In genomic region chr4:170110290-170110672, GRCh38 we compare ENCODE assay signal across 25 cellular contexts. TPM values are rescaled to one million over a fixed set of nuclear protein-coding genes. Genes with fewer than 3 reads are reported as not detected.
DNase-seq lines count a peak whose midpoint lies in the region; ATAC-seq, FAIRE-seq and TF ChIP-seq lines count a peak whose summit lies in the region.
"Had no signal": no experiment of that assay in that cellular context is flagged by ENCODE, and none has a peak within 500 bp of the region (broad histone marks: within the 10 kb centered on the region; RNA-seq: fewer than 3 reads in every experiment).

No MANE protein-coding gene starts in this region.

- H3K9me3 Mint-ChIP-seq in endodermal cell (peaks cover 18% of the 10 kb centered on the region), type B pancreatic cell (no peaks in the 10 kb centered on the region)
- H3K9me3 Mint-ChIP-seq: activated T-cell treated with anti-CD3 and anti-CD28 coated beads, Interleukin-2, amount 50 U/mL, for 72 hours; T-cell had no signal

- H2AK5ac ChIP-seq in mesenchymal stem cell (ENCODE audit: low read length, severe bottlenecking) = no peak overlapping the region

- no peak for FAIRE-seq in frontal cortex (lab: Jason Lieb, UNC)
- FAIRE-seq: GM12892, islet of Langerhans had no signal

- no peak for ATAC-seq in activated CD4-positive, CD25-positive, alpha-beta regulatory T cell treated with anti-CD3 and anti-CD28 coated beads, Interleukin-2, amount 50 U/mL, for 24 hours
- ATAC-seq: activated CD8-positive, alpha-beta memory T cell treated with anti-CD3 and anti-CD28 coated beads, Interleukin-2, amount 10 ng/mL, durations not matched to agents 7 days and 5 days; activated T-cell treated with anti-CD3 and anti-CD28 coated beads, Interleukin-2, amount 50 U/mL, for 72 hours; gastrocnemius medialis; T-cell had no signal

- peaks cover 58% of the 10 kb centered on the region for H3K4me1 ChIP-seq in HUES6 (ENCODE audit: control insufficient read depth, insufficient read depth, low read length)
- peaks cover 12% of the 10 kb centered on the region for H3K4me1 ChIP-seq in endodermal cell (ENCODE audit: control insufficient read depth, insufficient read depth, low read length)
- H3K4me1 ChIP-seq in mesenchymal stem cell (ENCODE audit: control insufficient read depth, insufficient read depth, low read depth, low read length) = no peaks in the 10 kb centered on the region
- H3K4me1 ChIP-seq: gastrocnemius medialis, SJSA1 had no signal

- H2AFZ ChIP-seq in mesenchymal stem cell (ENCODE audit: low read depth, low read length) = no peak overlapping the region

- H3K27me3 ChIP-seq in HUES6 (ENCODE audit: control insufficient read depth, insufficient read depth, low read length) (no peaks in the 10 kb centered on the region), endodermal cell (ENCODE audit: control insufficient read depth, insufficient read depth, low read length, poor library complexity, severe bottlenecking) (no peaks in the 10 kb centered on the region), mesenchymal stem cell (ENCODE audit: control insufficient read depth in 1 of 2, insufficient read depth in 1 of 2, low read length in 2 of 2) (peaks cover 0 to 2% of the 10 kb centered on the region in 2 experiments)
- H3K27me3 ChIP-seq: upper lobe of left lung had no signal

- no peaks in the 10 kb centered on the region for H3K36me3 ChIP-seq in HUES6 (ENCODE audit: control insufficient read depth, insufficient read depth, low read length)
- H3K36me3 ChIP-seq in endodermal cell (ENCODE audit: control insufficient read depth, insufficient read depth, low read length) = no peaks in the 10 kb centered on the region
- no peaks in the 10 kb centered on the region for H3K36me3 ChIP-seq in mesenchymal stem cell (ENCODE audit: control insufficient read depth in 1 of 2, insufficient read depth in 2 of 2, low read depth in 1 of 2, low read length in 2 of 2)
- H3K36me3 ChIP-seq: gastrocnemius medialis, SJSA1, upper lobe of left lung had no signal

- no peak overlapping the region for H3K23ac ChIP-seq in mesenchymal stem cell (ENCODE audit: low read length in 2 of 2)

- no peak overlapping the region for H3K14ac ChIP-seq in mesenchymal stem cell (ENCODE audit: low read length in 2 of 2)

- no peak overlapping the region for H3K4me2 ChIP-seq in mesenchymal stem cell (ENCODE audit: low read length, poor library complexity, severe bottlenecking)

- H3K27ac ChIP-seq in HUES6 (ENCODE audit: low read depth, low read length) (peak overlapping the region; percentile 80; the same call in 1 of the 2 replicates), endodermal cell (ENCODE audit: low read depth, low read length) (no peak overlapping the region), mesenchymal stem cell (ENCODE audit: low read length, poor library complexity, severe bottlenecking) (no peak overlapping the region)
- H3K27ac ChIP-seq: gastrocnemius medialis, RWPE1, SJSA1, upper lobe of left lung had no signal

- H2BK15ac ChIP-seq in mesenchymal stem cell (ENCODE audit: low read depth, poor library complexity, severe bottlenecking) = no peak overlapping the region

- H2BK12ac ChIP-seq in mesenchymal stem cell (ENCODE audit: low read length in 2 of 2) = no peak overlapping the region

- H3K27ac Mint-ChIP-seq in endodermal cell (peak overlapping the region; percentile 92), type B pancreatic cell (no peak overlapping the region)
- H3K27ac Mint-ChIP-seq: activated CD8-positive, alpha-beta memory T cell treated with anti-CD3 and anti-CD28 coated beads, Interleukin-2, amount 10 ng/mL, durations not matched to agents 7 days and 5 days; activated T-cell treated with anti-CD3 and anti-CD28 coated beads, Interleukin-2, amount 50 U/mL, for 72 hours; T-cell had no signal

- H4K91ac ChIP-seq in mesenchymal stem cell (ENCODE audit: low read length) = no peak overlapping the region

- H3K9me3 ChIP-seq in HUES6 (ENCODE audit: control insufficient read depth, insufficient read depth, low read depth, low read length) = no peaks in the 10 kb centered on the region
- H3K9me3 ChIP-seq in endodermal cell (ENCODE audit: control insufficient read depth, low read length) = peaks cover 34% of the 10 kb centered on the region
- no peaks in the 10 kb centered on the region for H3K9me3 ChIP-seq in mesenchymal stem cell (ENCODE audit: control insufficient read depth, low read length)
- H3K9me3 ChIP-seq: gastrocnemius medialis, SJSA1, upper lobe of left lung had no signal

- H3K9ac ChIP-seq in HUES6 (ENCODE audit: low read length) (peak overlapping the region; percentile 69), endodermal cell (ENCODE audit: extremely low read depth, low read length, poor library complexity, severe bottlenecking) (peak overlapping the region; percentile 38), mesenchymal stem cell (ENCODE audit: low read length) (peak overlapping the region; percentile 50)

- no peaks in the 10 kb centered on the region for H3K79me1 ChIP-seq in mesenchymal stem cell (replicated peaks; ENCODE audit: low read length, poor library complexity, severe bottlenecking)

- H3K18ac ChIP-seq in mesenchymal stem cell (ENCODE audit: low read depth in 1 of 2, low read length in 2 of 2) = no peak overlapping the region

- DNase-seq in endodermal cell (peak; percentile 78), mesenchymal stem cell (no peak), type B pancreatic cell (ENCODE audit: extremely low spot score, unreplicated experiment) (no peak), frontal cortex (ENCODE audit: low spot score in 2 of 2) (no peak), NCI-H2081 (lab: John Stamatoyannopoulos, UW) (no peak)
- DNase-seq: activated CD4-positive, alpha-beta T cell treated with anti-CD3 and anti-CD28 coated beads, Interleukin-2, amount 50 U/mL, for 4 hours; activated CD4-positive, CD25-positive, alpha-beta regulatory T cell; activated CD8-positive, alpha-beta memory T cell treated with anti-CD3 and anti-CD28 coated beads, Interleukin-2, amount 10 ng/mL, durations not matched to agents 7 days and 5 days; activated naive CD4-positive, alpha-beta T cell; activated T-cell treated with anti-CD3 and anti-CD28 coated beads, Interleukin-2, amount 50 U/mL, for 72 hours; cerebellar nuclear complex; COR-L47; gastrocnemius medialis; left ventricle myocardium superior; NCI-H446 treated with DMSO at 0.1 percent for 48 hours; stimulated activated CD4-positive, alpha-beta T cell treated with anti-CD3 and anti-CD28 coated beads, Interleukin-15, amount 100 ng/mL, for 24 hours; stimulated activated CD4-positive, alpha-beta T cell treated with anti-CD3 and anti-CD28 coated beads, Interleukin-4, amount 100 ng/mL, for 4 hours; T-cell; upper lobe of left lung had no signal

- no peak overlapping the region for H4K8ac ChIP-seq in mesenchymal stem cell (ENCODE audit: low read length)

- WGBS in endodermal cell (ENCODE audit: insufficient coverage in 1 of 2, insufficient read length in 1 of 2), 2 experiments = 34 to 48% methylated on average over 4 to 5 of the region's 5 CpGs
- 51% methylated on average over 5 of the region's 5 CpGs for WGBS in mesenchymal stem cell

- H3K27me3 Mint-ChIP-seq in endodermal cell (ENCODE audit: insufficient read depth) = no peaks in the 10 kb centered on the region
- no peaks in the 10 kb centered on the region for H3K27me3 Mint-ChIP-seq in type B pancreatic cell

- H2BK5ac ChIP-seq in mesenchymal stem cell (ENCODE audit: low read depth, low read length, poor library complexity, severe bottlenecking) = no peak overlapping the region

- H3K36me3 Mint-ChIP-seq in endodermal cell (ENCODE audit: low read depth) (no peaks in the 10 kb centered on the region), type B pancreatic cell (no peaks in the 10 kb centered on the region)
- H3K36me3 Mint-ChIP-seq: activated CD8-positive, alpha-beta memory T cell treated with anti-CD3 and anti-CD28 coated beads, Interleukin-2, amount 10 ng/mL, durations not matched to agents 7 days and 5 days; T-cell had no signal

- H3K4me3 ChIP-seq in HUES6 (ENCODE audit: low read depth, low read length) (peak overlapping the region; percentile 39; the same call in 1 of the 2 replicates), endodermal cell (ENCODE audit: low read length) (peak overlapping the region; percentile 31), mesenchymal stem cell (ENCODE audit: insufficient read depth in 1 of 2, low read depth in 1 of 2, low read length in 2 of 2) (peak overlapping the region in 1 of 2 experiments; percentile 38)
- H3K4me3 ChIP-seq: gastrocnemius medialis, SJSA1, upper lobe of left lung had no signal

- H3K4me3 Mint-ChIP-seq in endodermal cell (peak overlapping the region; percentile 12), type B pancreatic cell (peak overlapping the region; percentile 39)
- H3K4me3 Mint-ChIP-seq: activated CD8-positive, alpha-beta memory T cell treated with anti-CD3 and anti-CD28 coated beads, Interleukin-2, amount 10 ng/mL, durations not matched to agents 7 days and 5 days; activated T-cell treated with anti-CD3 and anti-CD28 coated beads, Interleukin-2, amount 50 U/mL, for 72 hours; T-cell had no signal

- H3K4me1 Mint-ChIP-seq in endodermal cell (peaks cover 48% of the 10 kb centered on the region), type B pancreatic cell (ENCODE audit: unreplicated experiment) (peaks cover 20% of the 10 kb centered on the region)
- H3K4me1 Mint-ChIP-seq: activated CD8-positive, alpha-beta memory T cell treated with anti-CD3 and anti-CD28 coated beads, Interleukin-2, amount 10 ng/mL, durations not matched to agents 7 days and 5 days; T-cell had no signal

- H2BK120ac ChIP-seq in mesenchymal stem cell (ENCODE audit: low read depth, low read length) = no peak overlapping the region

- no peak overlapping the region for H3K4ac ChIP-seq in mesenchymal stem cell (ENCODE audit: low read depth in 1 of 2, low read length in 2 of 2)

- TF ChIP-seq CTCF in endodermal cell (conservative IDR thresholded peaks at IDR 0.05) (no peak), type B pancreatic cell (conservative IDR thresholded peaks at IDR 0.05) (no peak)

RNA-seq across cellular contexts. Expression of gene AADAT, which starts 20.5 kb away (rescaled TPM):
- 10 to 100 TPM; 34.4 to 42.3 TPM for total RNA-seq in endodermal cell
- 38.0 TPM for polyA plus RNA-seq in endodermal cell (2013, experiment 1 of 2)
- polyA plus RNA-seq in endodermal cell (2013, experiment 2 of 2) = 37.5 TPM
- 8.1 TPM for polyA plus RNA-seq in mesenchymal stem cell (2013, experiment 1 of 2)
- polyA plus RNA-seq in mesenchymal stem cell (2013, experiment 2 of 2) = 8.5 TPM
- total RNA-seq in type B pancreatic cell (ENCODE audit: low replicate concordance) = 14.3 and 27.1 TPM in 2 replicates
- total RNA-seq in frontal cortex = 28.1 TPM
- total RNA-seq: activated CD8-positive, alpha-beta memory T cell treated with anti-CD3 and anti-CD28 coated beads, Interleukin-2, amount 10 ng/mL, durations not matched to agents 7 days and 5 days; T-cell had no signal
